8 cellular contexts compared by ENCODE assay signal in genomic region chr15:82709081-82709420, GRCh38. TPM values are rescaled to one million over a fixed set of nuclear protein-coding genes. Genes with fewer than 3 reads are reported as not detected.
DNase-seq lines count a peak whose midpoint lies in the region; ATAC-seq and TF ChIP-seq lines count a peak whose summit lies in the region.

No MANE protein-coding gene starts in this region.

- peak overlapping the region; percentile 81 for H3K4me2 ChIP-seq in OCI-LY3 (ENCODE audit: low read length)

- TF ChIP-seq EP300 in stomach (IDR thresholded peaks at IDR 0.05), result no peak

- DNase-seq in activated CD4-positive, alpha-beta T cell treated with anti-CD3 and anti-CD28 coated beads for 48 hours, result peak; percentile 14
- no peak for DNase-seq in activated CD4-positive, alpha-beta T cell treated with anti-CD3 and anti-CD28 coated beads for 1 hour
- DNase-seq in fibroblast of the aortic adventitia (ENCODE audit: low read depth) (no peak), stomach (no peak), DMS53 treated with DMSO at 0.1 percent for 48 hours (lab: John Stamatoyannopoulos, UW; ENCODE audit: unreplicated experiment) (no peak), thyroid gland (no peak)

- ATAC-seq in GM21786 (IDR thresholded peaks at IDR 0.05; ENCODE audit: unreplicated experiment), result no peak

- intact Hi-C loops in stomach (cut with DNase I; ENCODE audit: low total_unique reads), result no loop called here
- intact Hi-C loops in thyroid gland (cut with DNase I), result loop anchor here (5.0 kb wide), 1 partner anchor 42 kb away; no protein-coding TSS in a partner anchor

- whole genome bisulfite sequencing in stomach, 5 donors, result 0 to 4% (median 3%) methylated on average over 4 to 15 of the region's 15 CpGs
- 8 to 10% methylated on average over 5 to 7 of the region's 15 CpGs for WGBS in thyroid gland, 2 donors

- H3K36me3 ChIP-seq in OCI-LY3 (replicated peaks; ENCODE audit: low read depth, low read length), result no peaks in the 10 kb centered on the region
- H3K36me3 ChIP-seq in stomach, result no peaks in the 10 kb centered on the region
- no peaks in the 10 kb centered on the region for H3K36me3 ChIP-seq in thyroid gland

- H3K27me3 ChIP-seq in OCI-LY3 (ENCODE audit: low read depth, low read length) (no peaks in the 10 kb centered on the region), stomach (peaks cover 0 to 11% (median 10%) of the 10 kb centered on the region in 3 donors), thyroid gland (no peaks in the 10 kb centered on the region)

- H4K20me1 ChIP-seq in OCI-LY3 (ENCODE audit: insufficient read depth, low read length), result no peaks in the 10 kb centered on the region; the same call in 1 of the 2 replicates

- peak overlapping the region; percentile 47; the same call in 1 of the 2 replicates for H2AFZ ChIP-seq in OCI-LY3 (ENCODE audit: low read depth, low read length)

- H3K4me3 ChIP-seq in OCI-LY3 (ENCODE audit: low read length), result peak overlapping the region; percentile 92
- H3K4me3 ChIP-seq in fibroblast of the aortic adventitia (ENCODE audit: low read depth, low read length), result peak overlapping the region; percentile 57
- peak overlapping the region; percentile 64 to 94 (median 80) for H3K4me3 ChIP-seq in stomach
- peak overlapping the region in 1 of 3 donors; percentile 54 for H3K4me3 ChIP-seq in thyroid gland (replicated peaks in 1 of 3)

- H3K27ac ChIP-seq in OCI-LY3 (ENCODE audit: low read length), result no peak overlapping the region
- H3K27ac ChIP-seq in stomach, result peak overlapping the region in 1 of 5 donors; percentile 73
- H3K27ac ChIP-seq in thyroid gland, result no peak overlapping the region

- TF ChIP-seq CTCF in OCI-LY3 (IDR thresholded peaks at IDR 0.05; ENCODE audit: low read depth, low read length), result no peak
- no peak for TF ChIP-seq CTCF in fibroblast of the aortic adventitia (IDR thresholded peaks at IDR 0.05; ENCODE audit: insufficient read depth, low read length)
- no peak for TF ChIP-seq CTCF in stomach (IDR thresholded peaks at IDR 0.05)
- no peak for TF ChIP-seq CTCF in thyroid gland (IDR thresholded peaks at IDR 0.05)

- no peaks in the 10 kb centered on the region for H3K79me2 ChIP-seq in OCI-LY3 (ENCODE audit: low read length)

- H3K9ac ChIP-seq in OCI-LY3 (ENCODE audit: low read length), result peak overlapping the region; percentile 49; the same call in 1 of the 2 replicates

- H3K4me1 ChIP-seq in OCI-LY3 (ENCODE audit: low read length) (peaks cover 18% of the 10 kb centered on the region), stomach (peaks cover 10 to 20% (median 17%) of the 10 kb centered on the region in 4 donors), thyroid gland (peaks cover 6 to 10% of the 10 kb centered on the region in 2 donors)

- no peaks in the 10 kb centered on the region for H3K9me3 ChIP-seq in OCI-LY3 (ENCODE audit: insufficient read depth, low read length)
- H3K9me3 ChIP-seq in stomach, result no peaks in the 10 kb centered on the region
- H3K9me3 ChIP-seq in thyroid gland, result no peaks in the 10 kb centered on the region

- TF ChIP-seq POLR2A in stomach (IDR thresholded peaks at IDR 0.05), result no peak
- TF ChIP-seq POLR2A in thyroid gland (IDR thresholded peaks at IDR 0.05), result no peak

RNA-seq across cellular contexts. Expression of gene AP3B2, which starts 0.6 kb away (rescaled TPM):
- total RNA-seq in fibroblast of the aortic adventitia (ENCODE audit: low replicate concordance) (1.8 and 5.8 TPM in 2 replicates), stomach (1 to 10 TPM in 3 of 5 donors, under 1 TPM in 1, not detected in 1; 0.29 to 8.0 (median 2.5) TPM), thyroid gland (1 to 10 TPM; 1.4 to 4.1 (median 2.1) TPM)
- polyA plus RNA-seq in stomach, result 1 to 10 TPM; 1.4 to 2.6 (median 1.7) TPM
